In genomic region chr7:101017099-101017777, GRCh38 we compare ENCODE assay signal across 8 cellular contexts.
DNase-seq lines count a peak whose midpoint lies in the region; ATAC-seq and TF ChIP-seq lines count a peak whose summit lies in the region.

No MANE protein-coding gene starts in this region.

- H3K79me2 ChIP-seq in Loucy (ENCODE audit: insufficient read depth, low read length) = no peaks in the 10 kb centered on the region

- H3K27me3 ChIP-seq in Loucy (ENCODE audit: insufficient read depth, low read length, poor library complexity, severe bottlenecking) (no peaks in the 10 kb centered on the region), brain microvascular endothelial cell (replicated peaks) (no peaks in the 10 kb centered on the region)

- H3K4me3 ChIP-seq in Loucy (ENCODE audit: low read length, poor library complexity, severe bottlenecking) (peak overlapping the region; percentile 82), brain microvascular endothelial cell (ENCODE audit: low read depth, low read length) (peak overlapping the region; percentile 64)

- DNase-seq in DMS79 treated with DMSO at 0.1 percent for 48 hours (lab: John Stamatoyannopoulos, UW) (peak; percentile 46), UCSD-AML1 (lab: John Stamatoyannopoulos, UW; ENCODE audit: unreplicated experiment) (peak; percentile 29), brain microvascular endothelial cell (peak; percentile 84), iris pigment epithelial cell (ENCODE audit: low read depth) (peak; percentile 89), cerebellar cortex (ENCODE audit: low spot score) (no peak)
- peak; percentile 12 to 63 (median 36) for DNase-seq in stimulated activated CD4-positive, alpha-beta T cell treated with anti-CD3 and anti-CD28 coated beads, Interleukin-1b, Interleukin-23, amount 100 ng/mL, for 24 hours (ENCODE audit: low read depth in 4 of 4, low spot score in 1 of 4)

- H3K9me3 ChIP-seq in Loucy (ENCODE audit: insufficient read depth, low read depth, low read length) = no peaks in the 10 kb centered on the region

- in situ Hi-C loops in brain microvascular endothelial cell (cut with HindIII; ENCODE audit: low pct_ligation_motif_present, low sequenced_read_pairs) = no loop called here

- H3K4me1 ChIP-seq in Loucy (ENCODE audit: insufficient read depth, low read length, poor library complexity, severe bottlenecking) = peaks cover 8% of the 10 kb centered on the region

- H3K4me2 ChIP-seq in Loucy (ENCODE audit: low read depth, low read length, poor library complexity, severe bottlenecking) = peak overlapping the region; percentile 91

- no peaks in the 10 kb centered on the region for H4K20me1 ChIP-seq in Loucy (ENCODE audit: insufficient read depth, low read length, poor library complexity, severe bottlenecking)

- H3K27ac ChIP-seq in brain microvascular endothelial cell = peak overlapping the region; percentile 87

- H3F3A ChIP-seq in Loucy (ENCODE audit: low read depth) = no peaks in the 10 kb centered on the region

- H3K9me2 ChIP-seq in Loucy (replicated peaks; ENCODE audit: low read depth, low read length) = no peaks in the 10 kb centered on the region

- peak overlapping the region; percentile 69 for H3K9ac ChIP-seq in Loucy (ENCODE audit: low read depth, low read length, poor library complexity, severe bottlenecking)

- H2AFZ ChIP-seq in Loucy (ENCODE audit: low read length) = peak overlapping the region; percentile 96

- H3K36me3 ChIP-seq in Loucy (ENCODE audit: insufficient read depth, low read length) (no peaks in the 10 kb centered on the region), brain microvascular endothelial cell (replicated peaks) (no peaks in the 10 kb centered on the region)

- ATAC-seq in GM21737 (IDR thresholded peaks at IDR 0.05; ENCODE audit: unreplicated experiment) = peak; percentile 72

- no peak for TF ChIP-seq CTCF in Loucy (conservative IDR thresholded peaks at IDR 0.05; ENCODE audit: low read length)
- TF ChIP-seq CTCF in brain microvascular endothelial cell (IDR thresholded peaks at IDR 0.05; ENCODE audit: low read depth, low read length, missing control alignments) = no peak
